In genomic region chr16:67482260-67482924, GRCh38 we compare ENCODE assay signal across 1 cellular context.
TF ChIP-seq lines count a peak whose summit lies in the region.

No MANE protein-coding gene starts in this region.

TF ChIP-seq in H1, 55 proteins besides CTCF, POLR2A, EP300 and RAD21:
- TF ChIP-seq JUN (IDR thresholded peaks at IDR 0.05; ENCODE audit: low read depth, low read length) (no peak), CBX5 (IDR thresholded peaks at IDR 0.05; ENCODE audit: low read depth, low read length) (no peak), RBBP5 (IDR thresholded peaks at IDR 0.05; ENCODE audit: borderline replicate concordance, low read depth, low read length) (no peak), TCF12 (IDR thresholded peaks at IDR 0.05; ENCODE audit: low read depth, low read length) (no peak), ATF2 (IDR thresholded peaks at IDR 0.05; ENCODE audit: low read length) (no peak), ZNF274 (IDR thresholded peaks at IDR 0.05; ENCODE audit: borderline replicate concordance, extremely low read depth, low read length) (no peak), MAFK (IDR thresholded peaks at IDR 0.05; ENCODE audit: low read depth, low read length) (no peak), CTBP2 (IDR thresholded peaks at IDR 0.05; ENCODE audit: borderline replicate concordance, insufficient read depth, insufficient read length, low read length) (no peak), KDM1A (IDR thresholded peaks at IDR 0.05; ENCODE audit: borderline replicate concordance, low read length) (no peak), SAP30 (IDR thresholded peaks at IDR 0.05; ENCODE audit: insufficient read depth, insufficient replicate concordance, low read length) (no peak), SP4 (IDR thresholded peaks at IDR 0.05; ENCODE audit: low read length) (no peak)
